Comparison of ENCODE assay signal across 25 cellular contexts in the genomic region with DNA sequence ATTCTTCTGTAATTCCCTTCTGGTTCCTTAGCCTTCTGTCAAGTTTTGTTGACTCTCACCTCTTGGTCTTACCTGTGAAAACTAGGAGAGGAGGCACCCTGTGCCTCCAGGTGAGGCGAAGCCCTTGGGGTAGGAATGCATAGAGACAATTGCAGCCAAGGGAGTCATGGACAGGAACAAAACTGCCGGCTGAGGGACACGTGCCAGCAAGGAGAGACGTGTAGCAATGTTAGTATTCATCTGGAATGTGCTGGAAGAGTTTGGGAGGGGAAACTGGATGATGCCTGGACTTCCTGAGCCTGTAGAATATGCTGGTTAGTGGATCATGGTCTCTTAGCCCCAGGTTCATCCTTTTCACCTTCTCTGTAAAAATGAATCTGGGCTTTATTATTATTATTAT.
"Had no signal": no experiment of that assay in that cellular context is flagged by ENCODE, and none has a peak within 500 bp of the region (broad histone marks: within the 10 kb centered on the region; RNA-seq: fewer than 3 reads in every experiment).

No MANE protein-coding gene starts in this region.

- DNase-seq: activated CD4-positive, alpha-beta T cell treated with anti-CD3 and anti-CD28 coated beads, Interleukin-2, amount 50 U/mL, for 1 hour; activated CD4-positive, CD25-positive, alpha-beta regulatory T cell treated with anti-CD3 and anti-CD28 coated beads, Interleukin-2, amount 50 U/mL, for 72 hours; activated CD8-positive, alpha-beta T cell treated with anti-CD3 and anti-CD28 coated beads, Interleukin-2, amount 10 ng/mL, durations not matched to agents 7 days and 5 days; activated gamma-delta T cell treated with Interleukin-2 at 50 U/mL for 16 hours; adrenal gland; effector memory CD4-positive, alpha-beta T cell; head of caudate nucleus; hypothalamus; left cardiac atrium; ovary; stimulated activated CD4-positive, alpha-beta T cell treated with anti-CD3 and anti-CD28 coated beads, Interleukin-12 subunit alpha, Interleukin-12 subunit beta, amount 100 ng/mL, for 4 hours; stimulated activated naive CD8-positive, alpha-beta T cell treated with anti-CD3 and anti-CD28 coated beads, Interleukin-15, amount 100 ng/mL, for 72 hours had no signal

- ATAC-seq: activated CD8-positive, alpha-beta T cell treated with anti-CD3 and anti-CD28 coated beads, Interleukin-2, amount 10 ng/mL, durations not matched to agents 7 days and 5 days; gastroesophageal sphincter; left cardiac atrium; natural killer cell treated with Interleukin-12 subunit alpha and Interleukin-12 subunit beta and Interleukin-15 and Interleukin-18, amount 100 ng/mL, for 72 hours; stimulated activated effector memory CD8-positive, alpha-beta T cell treated with anti-CD3 and anti-CD28 coated beads, Interleukin-12 subunit alpha, Interleukin-12 subunit beta, amount 100 ng/mL, for 72 hours; stimulated activated naive CD8-positive, alpha-beta T cell treated with anti-CD3 and anti-CD28 coated beads, Interleukin-15, amount 100 ng/mL, for 72 hours had no signal

- H3K27me3 ChIP-seq: adrenal gland, ascending aorta, ovary, right atrium auricular region had no signal

- H3K9me3 ChIP-seq: adrenal gland, ascending aorta, esophagus muscularis mucosa, gastroesophageal sphincter, neutrophil, ovary, prostate gland, right atrium auricular region had no signal

- H3K27ac ChIP-seq: adrenal gland, ascending aorta, esophagus muscularis mucosa, gastroesophageal sphincter, neutrophil, ovary, prostate gland, right atrium auricular region, tibial nerve, VCaP had no signal

- H3K36me3 ChIP-seq: adrenal gland, ascending aorta, neutrophil, ovary, prostate gland, right atrium auricular region had no signal

- H3K4me1 ChIP-seq: ascending aorta, prostate gland had no signal

- FAIRE-seq: colon, islet of Langerhans, urothelium cell line had no signal

- H3K4me3 ChIP-seq: adrenal gland, ascending aorta, esophagus muscularis mucosa, gastroesophageal sphincter, ovary, prostate gland, right atrium auricular region, tibial nerve had no signal
